21 cellular contexts compared by ENCODE assay signal in genomic region chr1:118158918-118159317, GRCh38. TPM values are rescaled to one million over a fixed set of nuclear protein-coding genes. Genes with fewer than 3 reads are reported as not detected.
DNase-seq lines count a peak whose midpoint lies in the region; ATAC-seq and TF ChIP-seq lines count a peak whose summit lies in the region.
"Had no signal": no experiment of that assay in that cellular context is flagged by ENCODE, and none has a peak within 500 bp of the region (broad histone marks: within the 10 kb centered on the region; RNA-seq: fewer than 3 reads in every experiment).

No MANE protein-coding gene starts in this region.

- ATAC-seq in HG03097 (IDR thresholded peaks at IDR 0.05; ENCODE audit: low FRiP score, unreplicated experiment) (no peak), HG03460 (IDR thresholded peaks at IDR 0.05; ENCODE audit: unreplicated experiment) (no peak)
- ATAC-seq: activated T-cell treated with anti-CD3 and anti-CD28 coated beads, Interleukin-2, amount 50 U/mL, for 72 hours; effector memory CD8-positive, alpha-beta T cell; left ventricle myocardium superior; right cardiac atrium had no signal

- H2BK12ac ChIP-seq in mesenchymal stem cell (ENCODE audit: low read length in 2 of 2) = no peak overlapping the region

- no peak for TF ChIP-seq CTCF in choroid plexus epithelial cell (conservative IDR thresholded peaks at IDR 0.05; ENCODE audit: low read depth, low read length)

- no peaks in the 10 kb centered on the region for H3K79me1 ChIP-seq in mesenchymal stem cell (replicated peaks; ENCODE audit: low read length, poor library complexity, severe bottlenecking)

- no peaks in the 10 kb centered on the region for H3K4me1 ChIP-seq in mesenchymal stem cell (ENCODE audit: control insufficient read depth, insufficient read depth, low read depth, low read length)

- in situ Hi-C loops in Caki2 (cut with HindIII; ENCODE audit: low pct_unique_long_range_greater_than_20kb, low sequenced_read_pairs) = no loop called here

- H3K9me3 ChIP-seq in MG63 = no peaks in the 10 kb centered on the region
- H3K9me3 ChIP-seq in mesenchymal stem cell (ENCODE audit: control insufficient read depth, low read length) = no peaks in the 10 kb centered on the region

- no peak overlapping the region for H3K4me2 ChIP-seq in mesenchymal stem cell (ENCODE audit: low read length, poor library complexity, severe bottlenecking)
- H3K4me2 ChIP-seq: hepatocyte had no signal

- H4K91ac ChIP-seq in mesenchymal stem cell (ENCODE audit: low read length) = no peak overlapping the region

- H3K4me3 ChIP-seq in MG63 = no peak overlapping the region
- no peak overlapping the region for H3K4me3 ChIP-seq in choroid plexus epithelial cell (ENCODE audit: low read depth, low read length)
- no peak overlapping the region for H3K4me3 ChIP-seq in mesenchymal stem cell (ENCODE audit: insufficient read depth in 1 of 2, low read depth in 1 of 2, low read length in 2 of 2)
- H3K4me3 ChIP-seq: hepatocyte had no signal

- H3K9ac ChIP-seq in mesenchymal stem cell (ENCODE audit: low read length) = no peak overlapping the region

- H2BK5ac ChIP-seq in mesenchymal stem cell (ENCODE audit: low read depth, low read length, poor library complexity, severe bottlenecking) = no peak overlapping the region

- H3K27me3 ChIP-seq in MG63 (no peaks in the 10 kb centered on the region), mesenchymal stem cell (ENCODE audit: control insufficient read depth in 1 of 2, insufficient read depth in 1 of 2, low read length in 2 of 2) (no peaks in the 10 kb centered on the region)
- H3K27me3 ChIP-seq: hepatocyte had no signal

- H2AK5ac ChIP-seq in mesenchymal stem cell (ENCODE audit: low read length, severe bottlenecking) = no peak overlapping the region

- DNase-seq in Caki2 (ENCODE audit: low read depth) (peak; percentile 41), MG63 (peak; percentile 68), choroid plexus epithelial cell (ENCODE audit: low read depth) (peak; percentile 83), mesenchymal stem cell (peak; percentile 26), SIG-M5 (lab: John Stamatoyannopoulos, UW) (no peak), NK-92 (lab: John Stamatoyannopoulos, UW; ENCODE audit: unreplicated experiment) (no peak)
- DNase-seq: activated CD4-positive, alpha-beta T cell treated with anti-CD3 and anti-CD28 coated beads for 48 hours; activated T-cell treated with anti-CD3 and anti-CD28 coated beads, Interleukin-2, amount 50 U/mL, for 72 hours; anterior cingulate cortex; C1 segment of cervical spinal cord; effector memory CD8-positive, alpha-beta T cell; H9; left ventricle myocardium superior; MV-4-11; NCI-H446; nephron progenitor cell; right cardiac atrium; T-helper 2 cell had no signal

- no peak overlapping the region for H3K18ac ChIP-seq in mesenchymal stem cell (ENCODE audit: low read depth in 1 of 2, low read length in 2 of 2)

- H2BK120ac ChIP-seq in mesenchymal stem cell (ENCODE audit: low read depth, low read length) = no peak overlapping the region

- no peak overlapping the region for H3K4ac ChIP-seq in mesenchymal stem cell (ENCODE audit: low read depth in 1 of 2, low read length in 2 of 2)

- peak overlapping the region; percentile 29 for H3K27ac ChIP-seq in mesenchymal stem cell (ENCODE audit: low read length, poor library complexity, severe bottlenecking)
- H3K27ac ChIP-seq: hepatocyte had no signal

- H3K14ac ChIP-seq in mesenchymal stem cell (ENCODE audit: low read length in 2 of 2) = no peak overlapping the region

- H2BK15ac ChIP-seq in mesenchymal stem cell (ENCODE audit: low read depth, poor library complexity, severe bottlenecking) = no peak overlapping the region

- H3K23ac ChIP-seq in mesenchymal stem cell (ENCODE audit: low read length in 2 of 2) = no peak overlapping the region

- no CpG with 5 or more reads among the region's 1 CpG for WGBS in mesenchymal stem cell

- H2AFZ ChIP-seq in mesenchymal stem cell (ENCODE audit: low read depth, low read length) = no peak overlapping the region
- H2AFZ ChIP-seq: hepatocyte had no signal

- H3K36me3 ChIP-seq in MG63 (no peaks in the 10 kb centered on the region), mesenchymal stem cell (ENCODE audit: control insufficient read depth in 1 of 2, insufficient read depth in 2 of 2, low read depth in 1 of 2, low read length in 2 of 2) (no peaks in the 10 kb centered on the region)

- no peak overlapping the region for H4K8ac ChIP-seq in mesenchymal stem cell (ENCODE audit: low read length)

RNA-seq across cellular contexts. Expression of gene SPAG17, which starts 26.1 kb away (rescaled TPM):
- total RNA-seq in Caki2 (2014; rRNA removed; shearing (Covaris generic); ENCODE audit: low replicate concordance) = 0.27 and 4.5 TPM in 2 replicates
- 0.25 TPM in 1 of 2 replicates, not detected in the other for total RNA-seq in MG63 (2014; rRNA removed; shearing (Covaris generic); ENCODE audit: low replicate concordance)
- 0.18 TPM for polyA plus RNA-seq in mesenchymal stem cell (2013, experiment 1 of 2)
- polyA plus RNA-seq in mesenchymal stem cell (2013, experiment 2 of 2) = under 0.01 TPM
- total RNA-seq: activated T-cell treated with anti-CD3 and anti-CD28 coated beads, Interleukin-2, amount 50 U/mL, for 72 hours; left ventricle myocardium superior had no signal

Comparison
In these comparisons a context has a peak if more than half of its experiments do, and no peak if none do; other contexts are left out.
1. DNase-seq: peak in Caki2 (single experiment), MG63 (single experiment), choroid plexus epithelial cell (single experiment) and mesenchymal stem cell (single experiment); none in SIG-M5 (single experiment) and NK-92 (single experiment).